Comparison of ENCODE assay signal across 12 cellular contexts in the genomic region with DNA sequence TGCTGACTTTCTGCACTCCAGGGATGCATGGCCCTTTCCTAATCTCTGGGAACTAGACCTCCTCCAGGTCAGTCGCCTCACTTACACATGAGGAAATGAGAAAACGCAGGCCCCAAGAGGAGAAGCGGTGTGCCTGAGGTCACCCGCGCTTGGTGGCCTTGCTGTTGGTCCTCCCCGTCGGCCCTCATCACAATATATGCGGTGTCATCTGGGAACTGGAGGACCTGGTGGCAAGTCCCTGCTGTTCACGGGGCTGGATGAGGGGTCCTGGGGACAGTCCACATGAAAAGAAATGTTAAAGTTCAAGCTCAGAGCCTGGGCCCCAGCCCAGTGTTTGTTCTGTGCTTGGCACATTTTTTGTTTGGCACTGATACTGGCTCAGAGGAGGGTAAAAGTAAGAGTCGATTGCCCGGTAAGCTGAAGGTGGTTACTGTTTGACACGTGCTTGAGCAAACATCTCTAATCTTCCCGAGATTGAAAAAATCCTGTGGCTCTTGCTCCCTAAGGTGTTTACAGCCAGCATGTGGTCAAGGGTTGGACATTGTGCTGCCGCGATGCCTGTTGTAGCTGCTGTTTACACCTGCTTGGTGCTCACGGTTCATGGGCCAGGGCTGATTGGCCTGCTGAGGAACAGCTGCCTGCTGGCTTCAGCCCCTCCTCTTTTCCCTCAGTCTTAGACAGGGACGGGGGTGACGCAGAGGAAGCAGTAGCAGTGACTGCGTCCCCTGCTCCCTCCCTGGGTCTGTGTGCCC. TPM values are rescaled to one million over a fixed set of nuclear protein-coding genes. Genes with fewer than 3 reads are reported as not detected.
DNase-seq lines count a peak whose midpoint lies in the region; ATAC-seq and TF ChIP-seq lines count a peak whose summit lies in the region.
"Had no signal": no experiment of that assay in that cellular context is flagged by ENCODE, and none has a peak within 500 bp of the region (broad histone marks: within the 10 kb centered on the region; RNA-seq: fewer than 3 reads in every experiment).

No MANE protein-coding gene starts in this region.

- CTCF ChIA-PET in CD4-positive, alpha-beta memory T cell (lab: Charles Lee; ENCODE audit: partially characterized antibody): no interaction called here

- no peaks in the 10 kb centered on the region for H3K36me3 ChIP-seq in left lung
- H3K36me3 ChIP-seq in transverse colon: no peaks in the 10 kb centered on the region
- no peaks in the 10 kb centered on the region for H3K36me3 ChIP-seq in CD4-positive, alpha-beta memory T cell (ENCODE audit: insufficient read depth, low read length)

- peaks cover 0 to 4% (median 0%) of the 10 kb centered on the region in 8 donors for H3K9me3 Mint-ChIP-seq in CD4-positive, alpha-beta memory T cell

- WGBS in transverse colon (ENCODE audit: low coverage in 1 of 2), 2 donors: 45% methylated on average over 19 of the region's 19 CpGs; no CpG with 5 or more reads in 1 of the 2 donors

- H3K9me3 ChIP-seq in left lung (no peaks in the 10 kb centered on the region), transverse colon (no peaks in the 10 kb centered on the region)
- H3K9me3 ChIP-seq in CD4-positive, alpha-beta memory T cell (ENCODE audit: control insufficient read depth in 1 of 2, low read length in 2 of 2): no peaks in the 10 kb centered on the region

- H3K4me1 Mint-ChIP-seq in CD4-positive, alpha-beta memory T cell: peaks cover 38 to 79% (median 54%) of the 10 kb centered on the region in 4 donors

- POLR2A ChIA-PET in CD4-positive, alpha-beta memory T cell (lab: Charles Lee; ENCODE audit: partially characterized antibody): no interaction called here

- no peak overlapping the region for H3K4me3 Mint-ChIP-seq in CD4-positive, alpha-beta memory T cell

- H3K27me3 ChIP-seq in left lung: no peaks in the 10 kb centered on the region
- no peaks in the 10 kb centered on the region for H3K27me3 ChIP-seq in transverse colon
- H3K27me3 ChIP-seq in CD4-positive, alpha-beta memory T cell (ENCODE audit: insufficient read depth, low read length): no peaks in the 10 kb centered on the region

- TF ChIP-seq EP300 in transverse colon (IDR thresholded peaks at IDR 0.05; ENCODE audit: low read depth): no peak

- no peak for TF ChIP-seq POLR2A in transverse colon (IDR thresholded peaks at IDR 0.05)

- no peaks in the 10 kb centered on the region for H3K27me3 Mint-ChIP-seq in CD4-positive, alpha-beta memory T cell

- H3K27ac Mint-ChIP-seq in CD4-positive, alpha-beta memory T cell: peak overlapping the region in 3 of 7 donors; percentile 29 to 75 (median 30)

- intact Hi-C loops in left lung (cut with DNase I): no loop called here
- intact Hi-C loops in transverse colon (cut with DNase I; ENCODE audit: low total_unique reads): no loop called here
- intact Hi-C loops in CD4-positive, alpha-beta memory T cell (cut with micrococcal nuclease): no loop called here

- H3K4me3 ChIP-seq in left lung: no peak overlapping the region
- H3K4me3 ChIP-seq in transverse colon: peak overlapping the region in 1 of 4 donors; percentile 4
- no peak overlapping the region for H3K4me3 ChIP-seq in CD4-positive, alpha-beta memory T cell (ENCODE audit: low read length in 2 of 2)

- H3K4me1 ChIP-seq in left lung (peaks cover 6 to 34% of the 10 kb centered on the region in 2 donors), transverse colon (peaks cover 55 to 70% (median 68%) of the 10 kb centered on the region in 4 donors)
- peaks cover 25% of the 10 kb centered on the region for H3K4me1 ChIP-seq in CD4-positive, alpha-beta memory T cell (ENCODE audit: insufficient read depth, low read length)

- TF ChIP-seq CTCF in left lung (IDR thresholded peaks at IDR 0.05) (no peak), transverse colon (IDR thresholded peaks at IDR 0.05) (no peak)

- in situ Hi-C loops in transverse colon (cut with MboI; ENCODE audit: low pct_ligation_motif_present in 1 of 4, low pct_unique_long_range_greater_than_20kb in 1 of 4, low sequenced_read_pairs in 3 of 4): no loop called here

- DNase-seq in NCI-H82 (lab: John Stamatoyannopoulos, UW): peak; percentile 30
- no peak for DNase-seq in NCI-H82 treated with DMSO at 0.1 percent for 48 hours (lab: John Stamatoyannopoulos, UW; ENCODE audit: unreplicated experiment)
- peak; percentile 11 for DNase-seq in SK-N-DZ (ENCODE audit: low spot score)
- no peak for DNase-seq in left lung
- peak; percentile 84 for DNase-seq in transverse colon
- DNase-seq in DMS114 treated with DMSO at 0.1 percent for 48 hours (lab: John Stamatoyannopoulos, UW; ENCODE audit: unreplicated experiment): no peak
- DNase-seq in CD4-positive, alpha-beta memory T cell: no peak
- no peak for DNase-seq in activated gamma-delta T cell treated with Interleukin-2 at 50 U/mL for 16 hours
- DNase-seq: activated gamma-delta T cell; HCEC 1CT; nucleus accumbens; stimulated activated CD8-positive, alpha-beta memory T cell treated with anti-CD3 and anti-CD28 coated beads, Interleukin-4, amount 100 ng/mL, for 48 hours had no signal

- H3K27ac ChIP-seq in left lung (peak overlapping the region in 1 of 2 donors; percentile 39), transverse colon (peak overlapping the region; percentile 82 to 86 (median 85))
- H3K27ac ChIP-seq in CD4-positive, alpha-beta memory T cell (ENCODE audit: low read depth, low read length): no peak overlapping the region

- H3K36me3 Mint-ChIP-seq in CD4-positive, alpha-beta memory T cell: peaks cover 8 to 11% of the 10 kb centered on the region in 2 donors

- peak; percentile 71 for ATAC-seq in left lung

RNA-seq across cellular contexts. Expression of a gene that starts 5.2 kb away (rescaled TPM):
- polyA plus RNA-seq in SK-N-DZ (2014; cell fraction: cytosol; rRNA removed): 60.8 and 67.7 TPM in 2 replicates
- polyA plus RNA-seq in SK-N-DZ (2014; cell fraction: nucleus; rRNA removed): 104 and 106 TPM in 2 replicates
- total RNA-seq in left lung (10 to 100 TPM; 14.5 to 20.3 TPM), transverse colon (10 to 100 TPM; 46.0 to 80.5 (median 67.7) TPM)
- total RNA-seq in CD4-positive, alpha-beta memory T cell: 10 to 100 TPM; 69.2 to 70.7 TPM
- 10 to 100 TPM; 43.5 to 49.4 TPM for polyA plus RNA-seq in CD4-positive, alpha-beta memory T cell

Comparison
In these comparisons a context has a peak if more than half of its experiments do, and no peak if none do; other contexts are left out.
1. DNase-seq: peak in NCI-H82 (single experiment), SK-N-DZ (single experiment) and transverse colon (single experiment); none in NCI-H82 treated with DMSO at 0.1 percent for 48 hours (single experiment), left lung (0 of 2), DMS114 treated with DMSO at 0.1 percent for 48 hours (single experiment), CD4-positive, alpha-beta memory T cell (0 of 5) and activated gamma-delta T cell treated with Interleukin-2 at 50 U/mL for 16 hours (single experiment).